ENCODE assay signal across 9 cellular contexts in genomic region chr22:20717213-20717866, GRCh38. TPM values are rescaled to one million over a fixed set of nuclear protein-coding genes. Genes with fewer than 3 reads are reported as not detected.
DNase-seq lines count a peak whose midpoint lies in the region; ATAC-seq and TF ChIP-seq lines count a peak whose summit lies in the region.
"Not testable (repeated sequence)": the region's sequence is repeated elsewhere in the genome, so short reads cannot be mapped to it uniquely, and the experiment has no call there.
"Had no signal": no experiment of that assay in that cellular context is flagged by ENCODE, and none has a peak within 500 bp of the region (broad histone marks: within the 10 kb centered on the region; RNA-seq: fewer than 3 reads in every experiment).

No MANE protein-coding gene starts in this region.

- TF ChIP-seq CTCF in activated B cell treated with CpG ODN at 0.5 μM for 24 hours (IDR thresholded peaks at IDR 0.05); dorsolateral prefrontal cortex (IDR thresholded peaks at IDR 0.05 in 54 of 56, conservative IDR thresholded peaks at IDR 0.05 in 2 of 56; ENCODE audit: low read depth in 1 of 56, partially characterized antibody in 56 of 56): not testable (repeated sequence)

- H3K27ac Mint-ChIP-seq in activated B cell treated with CpG ODN at 0.5 μM for 24 hours (peak overlapping the region; percentile 66), naive B cell (peak overlapping the region in 4 of 6 donors; percentile 53 to 85 (median 70))
- peak overlapping the region; percentile 9 for H3K27ac Mint-ChIP-seq in stimulated activated naive B cell treated with anti-CD40 and anti-IgM and Interleukin-4, amounts not matched to agents 10 μg/mL and 1 μg/mL and 100 μg/mL, for 72 hours

- H3K4me3 Mint-ChIP-seq in activated B cell treated with CpG ODN at 0.5 μM for 24 hours; stimulated activated naive B cell treated with anti-CD40 and anti-IgM and Interleukin-4, amounts not matched to agents 10 μg/mL and 1 μg/mL and 100 μg/mL, for 72 hours: not testable (repeated sequence)
- H3K4me3 Mint-ChIP-seq in naive B cell, result peak overlapping the region in 4 of 8 donors; percentile 22 to 72 (median 38)

- not testable (repeated sequence) for H3K9me3 Mint-ChIP-seq in activated B cell treated with CpG ODN at 0.5 μM for 24 hours; naive B cell; stimulated activated naive B cell treated with anti-CD40 and anti-IgM and Interleukin-4, amounts not matched to agents 10 μg/mL and 1 μg/mL and 100 μg/mL, for 72 hours

- ATAC-seq in GM19397 (IDR thresholded peaks at IDR 0.05; ENCODE audit: unreplicated experiment) (peak; percentile 67), HG03354 (IDR thresholded peaks at IDR 0.05; ENCODE audit: poor library complexity, severe bottlenecking, unreplicated experiment) (peak; percentile 66), activated B cell treated with CpG ODN at 0.5 μM for 24 hours (ENCODE audit: low read depth) (peak; percentile 82), naive B cell (ENCODE audit: low read depth in 2 of 2) (peak; percentile 63 to 73)
- peak; percentile 71 to 75 for ATAC-seq in stimulated activated naive B cell treated with anti-CD40 and anti-IgM and Interleukin-4, amounts not matched to agents 10 μg/mL and 1 μg/mL and 100 μg/mL, for 72 hours (replicated peaks)

- intact Hi-C loops in activated B cell treated with CpG ODN at 0.5 μM for 24 hours (cut with micrococcal nuclease); dorsolateral prefrontal cortex (cut with DNase I): not testable (repeated sequence)

- POLR2A ChIA-PET in activated B cell treated with CpG ODN at 0.5 μM for 24 hours (lab: Charles Lee), result not testable (repeated sequence)

- DNase-seq in NCI-H69 (lab: John Stamatoyannopoulos, UW) (peak; percentile 34), naive B cell (peak; percentile 18)
- DNase-seq in activated B cell treated with CpG ODN at 0.5 μM for 24 hours; dorsolateral prefrontal cortex; stimulated activated naive B cell treated with anti-CD40 and anti-IgM and Interleukin-4, amounts not matched to agents 10 μg/mL and 1 μg/mL and 100 μg/mL, for 72 hours: not testable (repeated sequence)

- H3K27ac ChIP-seq in dorsolateral prefrontal cortex, result peak overlapping the region in 38 of 59 donors; percentile 5 to 76 (median 54)

- not testable (repeated sequence) for H3K36me3 Mint-ChIP-seq in activated B cell treated with CpG ODN at 0.5 μM for 24 hours (ENCODE audit: low read depth); naive B cell
- H3K36me3 Mint-ChIP-seq in stimulated activated naive B cell treated with anti-CD40 and anti-IgM and Interleukin-4, amounts not matched to agents 10 μg/mL and 1 μg/mL and 100 μg/mL, for 72 hours, result peaks cover 16 to 28% of the 10 kb centered on the region in 2 donors

- peaks cover 30% of the 10 kb centered on the region for H3K4me1 Mint-ChIP-seq in activated B cell treated with CpG ODN at 0.5 μM for 24 hours
- peaks cover 11 to 42% (median 18%) of the 10 kb centered on the region in 3 donors for H3K4me1 Mint-ChIP-seq in naive B cell
- peaks cover 18 to 22% of the 10 kb centered on the region in 2 donors for H3K4me1 Mint-ChIP-seq in stimulated activated naive B cell treated with anti-CD40 and anti-IgM and Interleukin-4, amounts not matched to agents 10 μg/mL and 1 μg/mL and 100 μg/mL, for 72 hours

- H3K27me3 ChIP-seq in dorsolateral prefrontal cortex, result not testable (repeated sequence)

- CTCF ChIA-PET in activated B cell treated with CpG ODN at 0.5 μM for 24 hours (lab: Charles Lee), result not testable (repeated sequence)

- H3K4me3 ChIP-seq in dorsolateral prefrontal cortex, result peak overlapping the region in 1 of 59 donors; percentile 4

- not testable (repeated sequence) for H3K27me3 Mint-ChIP-seq in activated B cell treated with CpG ODN at 0.5 μM for 24 hours; naive B cell; stimulated activated naive B cell treated with anti-CD40 and anti-IgM and Interleukin-4, amounts not matched to agents 10 μg/mL and 1 μg/mL and 100 μg/mL, for 72 hours

RNA-seq across cellular contexts. Expression of gene SERPIND1, which starts 56.6 kb away (rescaled TPM):
- not detected in 2 replicates for total RNA-seq in activated B cell treated with CpG ODN at 0.5 μM for 24 hours
- 1 to 10 TPM in 26 of 120 experiments, under 1 TPM in 70, not detected in 24; 0.11 to 4.7 (median 0.61) TPM for total RNA-seq in dorsolateral prefrontal cortex
- polyA plus RNA-seq in naive B cell (ENCODE audit: low read depth in 6 of 6), result under 1 TPM in 4 of 6 donors, not detected in 2; 0.13 to 0.27 (median 0.24) TPM
- total RNA-seq: Calu3; CD8-positive, alpha-beta T cell had no signal

Comparison
In these comparisons a context has a peak if more than half of its experiments do, and no peak if none do; other contexts are left out.
1. H3K27ac Mint-ChIP-seq: peak in every context shown above with its lines; median percentile 70 in naive B cell; 66 in activated B cell treated with CpG ODN at 0.5 μM for 24 hours; 9 in stimulated activated naive B cell treated with anti-CD40 and anti-IgM and Interleukin-4, amounts not matched to agents 10 μg/mL and 1 μg/mL and 100 μg/mL, for 72 hours.